Comparison of ENCODE assay signal across 8 cellular contexts in genomic region chr2:217165547-217165946, GRCh38.
"Had no signal": no experiment of that assay in that cellular context is flagged by ENCODE, and none has a peak within 500 bp of the region (broad histone marks: within the 10 kb centered on the region; RNA-seq: fewer than 3 reads in every experiment).

No MANE protein-coding gene starts in this region.

- ATAC-seq: Panc1, PC-3 had no signal

- H3K9ac ChIP-seq: SK-N-SH had no signal

- H3K9me3 ChIP-seq: SK-N-SH had no signal

- H3K27ac ChIP-seq: RWPE1 had no signal

- DNase-seq: NCI-H1048; NCI-H1436 treated with DMSO at 0.1 percent for 48 hours; NCI-H187 treated with DMSO at 0.1 percent for 48 hours; NK-92 treated with Interleukin-12 subunit alpha and Interleukin-12 subunit beta, amount 100 ng/mL, for 24 hours had no signal

- H3K4me2 ChIP-seq: SK-N-SH had no signal
